ENCODE assay signal across 10 cellular contexts in the genomic region with DNA sequence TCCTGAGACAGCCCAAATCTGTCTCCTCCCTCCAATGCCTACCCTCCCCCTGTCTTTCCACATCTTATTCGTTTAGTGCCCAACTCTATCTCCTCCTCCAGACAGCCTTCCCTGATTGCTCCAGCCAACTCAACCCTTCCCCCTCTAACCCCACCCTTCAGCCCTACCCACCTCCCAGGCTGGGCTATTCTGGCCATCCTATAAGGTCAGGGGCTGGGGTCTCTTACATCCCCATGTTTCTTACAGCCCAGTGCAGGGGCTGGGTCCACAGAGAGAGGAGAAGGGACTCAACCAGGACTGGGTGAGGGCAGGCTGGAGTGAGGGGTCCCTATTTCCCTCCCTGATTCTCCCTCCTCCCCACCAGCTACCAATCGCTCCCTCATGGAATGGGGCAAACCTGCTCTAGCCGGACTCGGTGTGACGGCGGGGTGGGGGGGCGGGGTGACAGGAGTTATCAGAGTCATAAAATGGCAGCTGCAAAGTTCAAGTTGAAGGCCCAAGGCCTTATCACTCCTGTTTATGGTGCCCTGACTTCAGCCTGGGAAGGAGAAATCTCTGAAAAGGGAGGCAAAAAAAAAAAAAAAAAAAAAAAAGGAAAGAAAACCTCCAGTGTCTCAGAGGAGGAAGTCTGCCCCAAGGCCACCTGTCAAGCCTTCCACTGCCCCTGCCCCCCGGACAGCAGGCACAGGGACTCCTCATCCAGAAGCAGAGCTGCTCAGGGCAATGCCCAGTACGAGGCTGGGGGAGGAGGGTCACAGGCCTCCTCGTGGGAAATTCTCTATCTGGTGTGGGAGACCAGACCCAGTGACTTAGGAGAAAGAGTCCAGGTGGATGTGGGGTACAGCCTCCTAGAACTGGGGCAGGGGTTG. TPM values are rescaled to one million over a fixed set of nuclear protein-coding genes. Genes with fewer than 3 reads are reported as not detected.
DNase-seq lines count a peak whose midpoint lies in the region; ATAC-seq and TF ChIP-seq lines count a peak whose summit lies in the region.
"Had no signal": no experiment of that assay in that cellular context is flagged by ENCODE, and none has a peak within 500 bp of the region (broad histone marks: within the 10 kb centered on the region; RNA-seq: fewer than 3 reads in every experiment).

No MANE protein-coding gene starts in this region.

- no peak for TF ChIP-seq POLR2A in thyroid gland (IDR thresholded peaks at IDR 0.05)

- no peak for DNase-seq in activated naive CD8-positive, alpha-beta T cell treated with anti-CD3 and anti-CD28 coated beads, Interleukin-2, amount 50 U/mL, for 24 hours
- DNase-seq in mucosa of descending colon (peak; percentile 69 to 72 (median 71)), type B pancreatic cell (ENCODE audit: extremely low spot score, unreplicated experiment) (peak; percentile 47), thyroid gland (no peak)
- DNase-seq in activated CD4-positive, alpha-beta T cell treated with anti-CD3 and anti-CD28 coated beads, Interleukin-2, amount 10 ng/mL, durations not matched to agents 24 days and 14 days: no peak
- DNase-seq: activated CD4-positive, alpha-beta T cell treated with anti-CD3 and anti-CD28 coated beads for 4 hours; DMS79 treated with DMSO at 0.1 percent for 48 hours had no signal

- H3K36me3 Mint-ChIP-seq in activated naive CD8-positive, alpha-beta T cell: no peaks in the 10 kb centered on the region
- no peaks in the 10 kb centered on the region for H3K36me3 Mint-ChIP-seq in activated naive CD8-positive, alpha-beta T cell treated with anti-CD3 and anti-CD28 coated beads, Interleukin-2, amount 50 U/mL, for 24 hours (ENCODE audit: low read depth)
- no peaks in the 10 kb centered on the region for H3K36me3 Mint-ChIP-seq in activated T-helper 17 cell treated with anti-CD3 and anti-CD28 coated beads, Interleukin-2, amount 50 U/mL, for 72 hours (ENCODE audit: low read depth)
- H3K36me3 Mint-ChIP-seq in type B pancreatic cell: no peaks in the 10 kb centered on the region
- no peaks in the 10 kb centered on the region for H3K36me3 Mint-ChIP-seq in activated CD4-positive, alpha-beta T cell treated with anti-CD3 and anti-CD28 coated beads, Interleukin-2, amount 10 ng/mL, durations not matched to agents 24 days and 14 days (ENCODE audit: low read depth)

- 82 to 89% methylated on average over 10 of the region's 10 CpGs for WGBS in thyroid gland, 2 donors

- H3K4me3 ChIP-seq in mucosa of descending colon (no peak overlapping the region), thyroid gland (replicated peaks in 1 of 3) (no peak overlapping the region)

- H3K4me1 ChIP-seq in mucosa of descending colon (ENCODE audit: low read depth) (peaks cover 62% of the 10 kb centered on the region), thyroid gland (peaks cover 9 to 22% of the 10 kb centered on the region in 2 donors)

- H3K9me3 ChIP-seq in mucosa of descending colon (no peaks in the 10 kb centered on the region), thyroid gland (no peaks in the 10 kb centered on the region)

- TF ChIP-seq CTCF in mucosa of descending colon (IDR thresholded peaks at IDR 0.05) (no peak), type B pancreatic cell (conservative IDR thresholded peaks at IDR 0.05) (no peak), thyroid gland (IDR thresholded peaks at IDR 0.05) (no peak)

- no peak for ATAC-seq in activated naive CD8-positive, alpha-beta T cell treated with anti-CD3 and anti-CD28 coated beads, Interleukin-2, amount 50 U/mL, for 24 hours
- no peak for ATAC-seq in activated T-helper 17 cell treated with anti-CD3 and anti-CD28 coated beads, Interleukin-2, amount 50 U/mL, for 72 hours (replicated peaks)
- peak; percentile 50 for ATAC-seq in mucosa of descending colon
- ATAC-seq in HG03095 (IDR thresholded peaks at IDR 0.05; ENCODE audit: unreplicated experiment): no peak

- no peak overlapping the region for H3K27ac ChIP-seq in thyroid gland

- peaks cover 11% of the 10 kb centered on the region for H3K27me3 Mint-ChIP-seq in activated naive CD8-positive, alpha-beta T cell
- peaks cover 17% of the 10 kb centered on the region for H3K27me3 Mint-ChIP-seq in activated naive CD8-positive, alpha-beta T cell treated with anti-CD3 and anti-CD28 coated beads, Interleukin-2, amount 50 U/mL, for 24 hours
- H3K27me3 Mint-ChIP-seq in activated T-helper 17 cell treated with anti-CD3 and anti-CD28 coated beads, Interleukin-2, amount 50 U/mL, for 72 hours: peaks cover 18% of the 10 kb centered on the region
- H3K27me3 Mint-ChIP-seq in type B pancreatic cell: peaks cover 62% of the 10 kb centered on the region
- H3K27me3 Mint-ChIP-seq in activated CD4-positive, alpha-beta T cell treated with anti-CD3 and anti-CD28 coated beads, Interleukin-2, amount 10 ng/mL, durations not matched to agents 24 days and 14 days: peaks cover 33% of the 10 kb centered on the region

- H3K4me3 Mint-ChIP-seq in activated naive CD8-positive, alpha-beta T cell: peak overlapping the region; percentile 86
- no peak overlapping the region for H3K4me3 Mint-ChIP-seq in activated naive CD8-positive, alpha-beta T cell treated with anti-CD3 and anti-CD28 coated beads, Interleukin-2, amount 50 U/mL, for 24 hours
- peak overlapping the region; percentile 99 for H3K4me3 Mint-ChIP-seq in activated T-helper 17 cell treated with anti-CD3 and anti-CD28 coated beads, Interleukin-2, amount 50 U/mL, for 72 hours
- peak overlapping the region; percentile 75 for H3K4me3 Mint-ChIP-seq in type B pancreatic cell
- no peak overlapping the region for H3K4me3 Mint-ChIP-seq in activated CD4-positive, alpha-beta T cell treated with anti-CD3 and anti-CD28 coated beads, Interleukin-2, amount 10 ng/mL, durations not matched to agents 24 days and 14 days

- H3K36me3 ChIP-seq in mucosa of descending colon (ENCODE audit: low read depth) (no peaks in the 10 kb centered on the region), thyroid gland (no peaks in the 10 kb centered on the region)

- no peaks in the 10 kb centered on the region for H3K27me3 ChIP-seq in thyroid gland

- intact Hi-C loops in mucosa of descending colon (cut with DNase I, micrococcal nuclease) (no loop called here), thyroid gland (cut with DNase I) (no loop called here)
- intact Hi-C loops in activated CD4-positive, alpha-beta T cell treated with anti-CD3 and anti-CD28 coated beads, Interleukin-2, amount 10 ng/mL, durations not matched to agents 24 days and 14 days (cut with micrococcal nuclease): loop anchor here (5.0 kb wide), 1 partner anchor 98 kb away; a partner anchor contains a TSS

- peaks cover 68% of the 10 kb centered on the region for H3K4me1 Mint-ChIP-seq in activated naive CD8-positive, alpha-beta T cell (ENCODE audit: low read depth)
- H3K4me1 Mint-ChIP-seq in activated naive CD8-positive, alpha-beta T cell treated with anti-CD3 and anti-CD28 coated beads, Interleukin-2, amount 50 U/mL, for 24 hours: peaks cover 40% of the 10 kb centered on the region
- peaks cover 38% of the 10 kb centered on the region for H3K4me1 Mint-ChIP-seq in activated T-helper 17 cell treated with anti-CD3 and anti-CD28 coated beads, Interleukin-2, amount 50 U/mL, for 72 hours
- peaks cover 7% of the 10 kb centered on the region for H3K4me1 Mint-ChIP-seq in type B pancreatic cell (ENCODE audit: unreplicated experiment)
- H3K4me1 Mint-ChIP-seq in activated CD4-positive, alpha-beta T cell treated with anti-CD3 and anti-CD28 coated beads, Interleukin-2, amount 10 ng/mL, durations not matched to agents 24 days and 14 days: peaks cover 30% of the 10 kb centered on the region

- peak overlapping the region; percentile 66 for H3K27ac Mint-ChIP-seq in activated naive CD8-positive, alpha-beta T cell
- H3K27ac Mint-ChIP-seq in activated naive CD8-positive, alpha-beta T cell treated with anti-CD3 and anti-CD28 coated beads, Interleukin-2, amount 50 U/mL, for 24 hours: no peak overlapping the region
- H3K27ac Mint-ChIP-seq in activated T-helper 17 cell treated with anti-CD3 and anti-CD28 coated beads, Interleukin-2, amount 50 U/mL, for 72 hours: peak overlapping the region; percentile 73
- H3K27ac Mint-ChIP-seq in type B pancreatic cell: no peak overlapping the region
- no peak overlapping the region for H3K27ac Mint-ChIP-seq in activated CD4-positive, alpha-beta T cell treated with anti-CD3 and anti-CD28 coated beads, Interleukin-2, amount 10 ng/mL, durations not matched to agents 24 days and 14 days

- H3K9me3 Mint-ChIP-seq in activated naive CD8-positive, alpha-beta T cell (ENCODE audit: low read depth): no peaks in the 10 kb centered on the region
- no peaks in the 10 kb centered on the region for H3K9me3 Mint-ChIP-seq in activated naive CD8-positive, alpha-beta T cell treated with anti-CD3 and anti-CD28 coated beads, Interleukin-2, amount 50 U/mL, for 24 hours
- H3K9me3 Mint-ChIP-seq in activated T-helper 17 cell treated with anti-CD3 and anti-CD28 coated beads, Interleukin-2, amount 50 U/mL, for 72 hours: no peaks in the 10 kb centered on the region
- no peaks in the 10 kb centered on the region for H3K9me3 Mint-ChIP-seq in type B pancreatic cell
- no peaks in the 10 kb centered on the region for H3K9me3 Mint-ChIP-seq in activated CD4-positive, alpha-beta T cell treated with anti-CD3 and anti-CD28 coated beads, Interleukin-2, amount 10 ng/mL, durations not matched to agents 24 days and 14 days

RNA-seq across cellular contexts. Expression of a gene that starts 2.1 kb away (rescaled TPM):
- total RNA-seq in activated T-helper 17 cell treated with anti-CD3 and anti-CD28 coated beads, Interleukin-2, amount 50 U/mL, for 72 hours: 10 to 100 TPM in 1 of 2 donors, 1 to 10 TPM in 1; 1.9 to 12.1 TPM
- total RNA-seq in mucosa of descending colon: 100 to 1,000 TPM in 2 of 3 donors, 10 to 100 TPM in 1; 68.9 to 202 (median 148) TPM
- 4.7 and 5.6 TPM in 2 replicates for total RNA-seq in type B pancreatic cell (ENCODE audit: low replicate concordance)
- total RNA-seq in activated CD4-positive, alpha-beta T cell treated with anti-CD3 and anti-CD28 coated beads, Interleukin-2, amount 10 ng/mL, durations not matched to agents 24 days and 14 days: 0.68 and 0.80 TPM in 2 replicates
- 100 to 1,000 TPM in 1 of 4 donors, 10 to 100 TPM in 2, 1 to 10 TPM in 1; 6.3 to 117 (median 26.0) TPM for total RNA-seq in thyroid gland

Comparison
In these comparisons a context has a peak if more than half of its experiments do, and no peak if none do; other contexts are left out.
1. H3K27ac Mint-ChIP-seq: peak in activated naive CD8-positive, alpha-beta T cell (single experiment) and activated T-helper 17 cell treated with anti-CD3 and anti-CD28 coated beads, Interleukin-2, amount 50 U/mL, for 72 hours (single experiment); none in activated naive CD8-positive, alpha-beta T cell treated with anti-CD3 and anti-CD28 coated beads, Interleukin-2, amount 50 U/mL, for 24 hours (single experiment), type B pancreatic cell (single experiment) and activated CD4-positive, alpha-beta T cell treated with anti-CD3 and anti-CD28 coated beads, Interleukin-2, amount 10 ng/mL, durations not matched to agents 24 days and 14 days (single experiment).
2. H3K4me3 Mint-ChIP-seq: peak in activated naive CD8-positive, alpha-beta T cell (single experiment), activated T-helper 17 cell treated with anti-CD3 and anti-CD28 coated beads, Interleukin-2, amount 50 U/mL, for 72 hours (single experiment) and type B pancreatic cell (single experiment); none in activated naive CD8-positive, alpha-beta T cell treated with anti-CD3 and anti-CD28 coated beads, Interleukin-2, amount 50 U/mL, for 24 hours (single experiment) and activated CD4-positive, alpha-beta T cell treated with anti-CD3 and anti-CD28 coated beads, Interleukin-2, amount 10 ng/mL, durations not matched to agents 24 days and 14 days (single experiment).
3. DNase-seq: peak in mucosa of descending colon (3 of 3) and type B pancreatic cell (single experiment); none in activated naive CD8-positive, alpha-beta T cell treated with anti-CD3 and anti-CD28 coated beads, Interleukin-2, amount 50 U/mL, for 24 hours (single experiment), activated CD4-positive, alpha-beta T cell treated with anti-CD3 and anti-CD28 coated beads, Interleukin-2, amount 10 ng/mL, durations not matched to agents 24 days and 14 days (single experiment) and thyroid gland (0 of 2).